In genomic region chr13:108302279-108302678, GRCh38 we compare ENCODE assay signal across 18 cellular contexts. TPM values are rescaled to one million over a fixed set of nuclear protein-coding genes. Genes with fewer than 3 reads are reported as not detected.
"Had no signal": no experiment of that assay in that cellular context is flagged by ENCODE, and none has a peak within 500 bp of the region (broad histone marks: within the 10 kb centered on the region; RNA-seq: fewer than 3 reads in every experiment).

No MANE protein-coding gene starts in this region.

- H3K27me3 ChIP-seq: colonic mucosa, esophagus muscularis mucosa, tibial artery, vagina had no signal

- H3K27ac ChIP-seq: colonic mucosa, esophagus muscularis mucosa, tibial artery, vagina, VCaP had no signal

- H3K36me3 ChIP-seq: colonic mucosa, esophagus muscularis mucosa, tibial artery, vagina had no signal

- DNase-seq: activated CD4-positive, alpha-beta T cell treated with anti-CD3 and anti-CD28 coated beads for 1 hour; activated CD4-positive, alpha-beta T cell treated with anti-CD3 and anti-CD28 coated beads, Interleukin-2, amount 50 U/mL, for 4 hours; activated naive CD4-positive, alpha-beta T cell treated with Interleukin-2 at 50 U/mL for 16 hours; activated T-cell treated with anti-CD3 and anti-CD28 coated beads for 4 hours; central memory CD4-positive, alpha-beta T cell; colonic mucosa; mucosa of descending colon; naive thymus-derived CD8-positive, alpha-beta T cell; right cardiac atrium; small intestine; stimulated activated CD4-positive, alpha-beta T cell treated with anti-CD3 and anti-CD28 coated beads, Interleukin-4, amount 100 ng/mL, for 24 hours; stimulated activated naive CD4-positive, alpha-beta T cell; T-helper 1 cell; tibial artery had no signal

- H3K27ac Mint-ChIP-seq: activated T-helper 17 cell treated with anti-CD3 and anti-CD28 coated beads, Interleukin-2, amount 50 U/mL, for 72 hours; naive thymus-derived CD8-positive, alpha-beta T cell had no signal

- H3K9me3 ChIP-seq: colonic mucosa, esophagus muscularis mucosa, mucosa of descending colon, tibial artery, vagina had no signal

- H3K4me1 ChIP-seq: esophagus muscularis mucosa, vagina had no signal

- H3K4me3 ChIP-seq: colonic mucosa, esophagus muscularis mucosa, mucosa of descending colon, tibial artery, vagina had no signal

- H3K27me3 Mint-ChIP-seq: activated T-helper 17 cell treated with anti-CD3 and anti-CD28 coated beads, Interleukin-2, amount 50 U/mL, for 72 hours; naive thymus-derived CD8-positive, alpha-beta T cell had no signal

- H3K4me3 Mint-ChIP-seq: activated T-helper 17 cell treated with anti-CD3 and anti-CD28 coated beads, Interleukin-2, amount 50 U/mL, for 72 hours; naive thymus-derived CD8-positive, alpha-beta T cell had no signal

- H3K9me3 Mint-ChIP-seq: activated T-helper 17 cell treated with anti-CD3 and anti-CD28 coated beads, Interleukin-2, amount 50 U/mL, for 72 hours had no signal

RNA-seq across cellular contexts. Expression of gene TNFSF13B, which starts 32.8 kb away (rescaled TPM):
- total RNA-seq: vagina had no signal
